19 cellular contexts compared by ENCODE assay signal in the genomic region with DNA sequence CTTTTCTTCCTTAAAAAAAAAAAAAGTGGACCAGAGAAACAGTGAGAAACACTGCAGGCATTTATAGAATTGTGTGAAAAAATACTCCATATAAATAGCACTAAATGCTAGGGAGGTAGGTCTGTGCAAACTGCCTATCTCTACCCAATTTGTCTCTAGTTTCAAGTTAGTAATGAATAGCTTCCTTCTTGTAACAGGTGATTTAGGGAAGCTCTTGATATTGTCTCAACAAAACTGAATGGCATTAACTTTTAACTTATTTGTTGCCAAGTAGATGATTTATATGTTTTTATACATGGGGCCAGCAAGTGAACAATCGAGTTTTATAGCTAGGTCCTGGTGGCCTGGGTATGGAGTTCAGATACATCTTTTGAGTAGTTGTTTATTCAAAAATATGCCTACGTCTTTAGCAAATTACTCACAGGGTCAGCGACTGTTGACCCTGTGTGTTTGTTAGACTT.
DNase-seq lines count a peak whose midpoint lies in the region; ATAC-seq and TF ChIP-seq lines count a peak whose summit lies in the region.
"Had no signal": no experiment of that assay in that cellular context is flagged by ENCODE, and none has a peak within 500 bp of the region (broad histone marks: within the 10 kb centered on the region; RNA-seq: fewer than 3 reads in every experiment).

No MANE protein-coding gene starts in this region.

- peak overlapping the region; percentile 82 for H3K27ac Mint-ChIP-seq in activated CD4-positive, alpha-beta memory T cell treated with anti-CD3 and anti-CD28 coated beads for 36 hours
- H3K27ac Mint-ChIP-seq in activated CD4-positive, alpha-beta memory T cell treated with anti-CD3 and anti-CD28 coated beads, Interleukin-2, amount 10 ng/mL, durations not matched to agents 7 days and 5 days, result no peak overlapping the region

- H3F3A ChIP-seq in GM23248 (ENCODE audit: insufficient read depth), result no peaks in the 10 kb centered on the region

- ATAC-seq in HG03025 (IDR thresholded peaks at IDR 0.05; ENCODE audit: low FRiP score, unreplicated experiment), result peak; percentile 29
- no peak for ATAC-seq in omental fat pad (ENCODE audit: low FRiP score)
- ATAC-seq: gastrocnemius medialis, left cardiac atrium had no signal

- no peaks in the 10 kb centered on the region for H3K9me2 ChIP-seq in GM23248 (ENCODE audit: insufficient read depth)

- intact Hi-C loops in activated CD4-positive, alpha-beta memory T cell treated with anti-CD3 and anti-CD28 coated beads for 36 hours (cut with micrococcal nuclease), result loop anchor here (1.0 to 5.0 kb wide), 4 partner anchors 18 to 282 kb away; partner anchors contain the start of gene NR3C1

- TF ChIP-seq CTCF in OCI-LY3 (IDR thresholded peaks at IDR 0.05; ENCODE audit: low read depth, low read length) (no peak), omental fat pad (IDR thresholded peaks at IDR 0.05) (no peak)

- H3K4me2 ChIP-seq in OCI-LY3 (ENCODE audit: low read length) (peak overlapping the region; percentile 65), GM23248 (ENCODE audit: unreplicated experiment) (no peak overlapping the region)

- H3K4me3 Mint-ChIP-seq in activated CD4-positive, alpha-beta memory T cell treated with anti-CD3 and anti-CD28 coated beads for 36 hours, result no peak overlapping the region
- no peak overlapping the region for H3K4me3 Mint-ChIP-seq in activated CD4-positive, alpha-beta memory T cell treated with anti-CD3 and anti-CD28 coated beads, Interleukin-2, amount 10 ng/mL, durations not matched to agents 7 days and 5 days
- H3K4me3 Mint-ChIP-seq: activated B cell treated with CpG ODN at 0.5 μM for 24 hours; dendritic cell treated with granulocyte-macrophage colony-stimulating factor and Interleukin-4, amounts not matched to agents 40 ng/mL and 50 ng/mL, for 4 days had no signal

- H3K9me3 Mint-ChIP-seq in activated CD4-positive, alpha-beta memory T cell treated with anti-CD3 and anti-CD28 coated beads for 36 hours, result no peaks in the 10 kb centered on the region
- no peaks in the 10 kb centered on the region for H3K9me3 Mint-ChIP-seq in activated CD4-positive, alpha-beta memory T cell treated with anti-CD3 and anti-CD28 coated beads, Interleukin-2, amount 10 ng/mL, durations not matched to agents 7 days and 5 days
- H3K9me3 Mint-ChIP-seq: activated B cell treated with CpG ODN at 0.5 μM for 24 hours; dendritic cell treated with granulocyte-macrophage colony-stimulating factor and Interleukin-4, amounts not matched to agents 40 ng/mL and 50 ng/mL, for 4 days had no signal

- H2AFZ ChIP-seq in OCI-LY3 (ENCODE audit: low read depth, low read length), result no peak overlapping the region; the same call in 1 of the 2 replicates
- H2AFZ ChIP-seq in GM23248, result no peak overlapping the region

- H3K27ac ChIP-seq in OCI-LY3 (ENCODE audit: low read length) (peak overlapping the region; percentile 95), GM23248 (no peak overlapping the region)
- H3K27ac ChIP-seq: brain microvascular endothelial cell, gastrocnemius medialis, SJCRH30, thyroid gland had no signal

- H3K36me3 Mint-ChIP-seq in activated CD4-positive, alpha-beta memory T cell treated with anti-CD3 and anti-CD28 coated beads for 36 hours, result peaks cover 9% of the 10 kb centered on the region
- peaks cover 11% of the 10 kb centered on the region for H3K36me3 Mint-ChIP-seq in activated CD4-positive, alpha-beta memory T cell treated with anti-CD3 and anti-CD28 coated beads, Interleukin-2, amount 10 ng/mL, durations not matched to agents 7 days and 5 days (ENCODE audit: low read depth)

- peak overlapping the region; percentile 47 for H3K9ac ChIP-seq in OCI-LY3 (ENCODE audit: low read length)
- no peak overlapping the region for H3K9ac ChIP-seq in GM23248

- POLR2A ChIA-PET in activated CD4-positive, alpha-beta memory T cell treated with anti-CD3 and anti-CD28 coated beads for 36 hours (lab: Charles Lee), result interaction anchor here (0.5 kb wide), 1 partner anchor 16 kb away, joined by 4 read pairs; no protein-coding TSS in a partner anchor
- POLR2A ChIA-PET in activated CD4-positive, alpha-beta memory T cell treated with anti-CD3 and anti-CD28 coated beads, Interleukin-2, amount 10 ng/mL, durations not matched to agents 7 days and 5 days (lab: Charles Lee), result no interaction called here

- H3K4me1 Mint-ChIP-seq in activated CD4-positive, alpha-beta memory T cell treated with anti-CD3 and anti-CD28 coated beads for 36 hours (ENCODE audit: low read depth), result peaks cover 42% of the 10 kb centered on the region
- peaks cover 30% of the 10 kb centered on the region for H3K4me1 Mint-ChIP-seq in activated CD4-positive, alpha-beta memory T cell treated with anti-CD3 and anti-CD28 coated beads, Interleukin-2, amount 10 ng/mL, durations not matched to agents 7 days and 5 days

- no peak for DNase-seq in activated CD4-positive, alpha-beta memory T cell treated with anti-CD3 and anti-CD28 coated beads for 36 hours
- DNase-seq in activated CD4-positive, alpha-beta memory T cell treated with anti-CD3 and anti-CD28 coated beads, Interleukin-2, amount 10 ng/mL, durations not matched to agents 7 days and 5 days, result no peak
- DNase-seq in superior temporal gyrus (ENCODE audit: extremely low spot score) (peak; percentile 60), hypothalamus (lab: John Stamatoyannopoulos, UW) (no peak), omental fat pad (ENCODE audit: low spot score) (no peak), GM23248 (no peak)
- DNase-seq: activated B cell treated with CpG ODN at 0.5 μM for 24 hours, brain microvascular endothelial cell, erythroblast, gastrocnemius medialis, left cardiac atrium, midbrain, NCI-H187, NCI-H510A treated with DMSO at 0.1 percent for 48 hours, SJCRH30, thyroid gland had no signal

- H4K20me1 ChIP-seq in OCI-LY3 (ENCODE audit: insufficient read depth, low read length) (no peaks in the 10 kb centered on the region), GM23248 (ENCODE audit: insufficient read depth) (no peaks in the 10 kb centered on the region)

- CTCF ChIA-PET in activated CD4-positive, alpha-beta memory T cell treated with anti-CD3 and anti-CD28 coated beads for 36 hours (lab: Charles Lee), result interaction anchor here (0.6 kb wide), 1 partner anchor 62 kb away, joined by 3 read pairs; no protein-coding TSS in a partner anchor
- CTCF ChIA-PET in activated CD4-positive, alpha-beta memory T cell treated with anti-CD3 and anti-CD28 coated beads, Interleukin-2, amount 10 ng/mL, durations not matched to agents 7 days and 5 days (lab: Charles Lee), result no interaction called here

- H3K4me1 ChIP-seq in OCI-LY3 (ENCODE audit: low read length) (peaks cover 71% of the 10 kb centered on the region), GM23248 (ENCODE audit: insufficient read depth) (no peaks in the 10 kb centered on the region)
- H3K4me1 ChIP-seq: thyroid gland had no signal

- H3K79me2 ChIP-seq in OCI-LY3 (ENCODE audit: low read length) (no peaks in the 10 kb centered on the region), GM23248 (ENCODE audit: insufficient read depth) (no peaks in the 10 kb centered on the region)

- H3K9me3 ChIP-seq in OCI-LY3 (ENCODE audit: insufficient read depth, low read length) (no peaks in the 10 kb centered on the region), GM23248 (ENCODE audit: low read depth) (no peaks in the 10 kb centered on the region)
- H3K9me3 ChIP-seq: gastrocnemius medialis, SJCRH30, thyroid gland had no signal

- 92 to 96% methylated on average over 3 of the region's 3 CpGs for WGBS in GM23248 (ENCODE audit: low coverage in 1 of 2, low lambda C conversion rate in 2 of 2, missing lambda C conversion rate in 2 of 2), 2 experiments

- no peaks in the 10 kb centered on the region for H3K27me3 ChIP-seq in OCI-LY3 (ENCODE audit: low read depth, low read length)
- H3K27me3 ChIP-seq in GM23248 (replicated peaks; ENCODE audit: insufficient read depth), result no peaks in the 10 kb centered on the region
- H3K27me3 ChIP-seq: brain microvascular endothelial cell, gastrocnemius medialis, SJCRH30, thyroid gland had no signal

- H3K4me3 ChIP-seq in OCI-LY3 (ENCODE audit: low read length) (0 out of 2 replicates have a peak overlapping the region, but pooled peaks have one; percentile 2), GM23248 (no peak overlapping the region)
- H3K4me3 ChIP-seq: gastrocnemius medialis, SJCRH30, thyroid gland had no signal

- H3K36me3 ChIP-seq in OCI-LY3 (replicated peaks; ENCODE audit: low read depth, low read length) (no peaks in the 10 kb centered on the region), GM23248 (ENCODE audit: low read depth) (no peaks in the 10 kb centered on the region)
- H3K36me3 ChIP-seq: brain microvascular endothelial cell, gastrocnemius medialis, thyroid gland had no signal

- in situ Hi-C loops in GM23248 (cut with MboI), result no loop called here

- no peaks in the 10 kb centered on the region for H3K27me3 Mint-ChIP-seq in activated CD4-positive, alpha-beta memory T cell treated with anti-CD3 and anti-CD28 coated beads for 36 hours
- H3K27me3 Mint-ChIP-seq in activated CD4-positive, alpha-beta memory T cell treated with anti-CD3 and anti-CD28 coated beads, Interleukin-2, amount 10 ng/mL, durations not matched to agents 7 days and 5 days, result no peaks in the 10 kb centered on the region
- H3K27me3 Mint-ChIP-seq: activated B cell treated with CpG ODN at 0.5 μM for 24 hours; dendritic cell treated with granulocyte-macrophage colony-stimulating factor and Interleukin-4, amounts not matched to agents 40 ng/mL and 50 ng/mL, for 4 days had no signal
